8 cellular contexts compared by ENCODE assay signal in the genomic region with DNA sequence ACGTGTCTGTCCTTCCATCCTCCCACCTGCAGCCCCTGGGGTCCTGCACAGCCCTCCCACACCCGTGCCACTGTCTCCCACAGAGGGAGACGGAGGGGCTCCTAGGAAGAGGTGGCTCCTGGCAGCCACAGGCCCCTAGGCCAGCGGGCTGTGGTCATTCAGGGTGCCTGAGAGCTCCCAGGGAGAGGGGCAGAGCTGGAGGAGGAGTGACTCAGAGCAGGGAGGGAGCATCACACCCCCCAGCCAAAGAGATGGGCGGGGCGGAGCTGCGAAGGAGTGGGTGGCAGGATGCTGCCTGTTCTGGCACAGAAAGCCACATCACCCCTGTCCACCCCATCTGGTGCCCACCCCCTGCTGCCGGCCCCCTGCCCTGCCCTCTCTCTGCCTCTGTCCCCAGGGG. TPM values are rescaled to one million over a fixed set of nuclear protein-coding genes. Genes with fewer than 3 reads are reported as not detected.
A peak's percentile ranks its signal among the peaks of the same experiment; 100 is the strongest.
DNase-seq lines count a peak whose midpoint lies in the region; ATAC-seq, FAIRE-seq and TF ChIP-seq lines count a peak whose summit lies in the region.

No MANE protein-coding gene starts in this region.

- no peak for TF ChIP-seq CTCF in bronchial epithelial cell (IDR thresholded peaks at IDR 0.05; ENCODE audit: insufficient read depth, low read length, severe bottlenecking)
- no peak for TF ChIP-seq CTCF in mucosa of descending colon (IDR thresholded peaks at IDR 0.05)

- no peak overlapping the region for H3K4me3 ChIP-seq in bronchial epithelial cell (ENCODE audit: low read depth, low read length)
- H3K4me3 ChIP-seq in mucosa of descending colon, result no peak overlapping the region

- DNase-seq in GM03348 (ENCODE audit: low spot score), result peak; percentile 94
- peak; percentile 60 for DNase-seq in RKO (ENCODE audit: low spot score)
- peak; percentile 19 for DNase-seq in bronchial epithelial cell (ENCODE audit: low read depth)
- DNase-seq in stimulated activated CD4-positive, alpha-beta T cell treated with anti-CD3 and anti-CD28 coated beads, TNF-alpha, amount 100 ng/mL, for 24 hours (ENCODE audit: low read depth in 3 of 3), result peak in 2 of 3 experiments; percentile 6 to 50
- DNase-seq in NCI-H1105 (lab: John Stamatoyannopoulos, UW), result no peak
- no peak for DNase-seq in effector CD4-positive, alpha-beta T cell
- no peak for DNase-seq in mucosa of descending colon
- DNase-seq in middle frontal gyrus (ENCODE audit: extremely low spot score, low spot score), result no peak

- intact Hi-C loops in mucosa of descending colon (cut with DNase I, micrococcal nuclease), result no loop called here

- no peaks in the 10 kb centered on the region for H3K9me3 ChIP-seq in mucosa of descending colon

- no peak for ATAC-seq in mucosa of descending colon

- no peaks in the 10 kb centered on the region for H3K36me3 ChIP-seq in bronchial epithelial cell (ENCODE audit: control insufficient read depth, insufficient read depth, low read length)
- no peaks in the 10 kb centered on the region for H3K36me3 ChIP-seq in mucosa of descending colon (ENCODE audit: low read depth)

- H3K4me1 ChIP-seq in mucosa of descending colon (ENCODE audit: low read depth), result no peaks in the 10 kb centered on the region

- H3K27me3 ChIP-seq in bronchial epithelial cell (ENCODE audit: control insufficient read depth, insufficient read depth, low read length), result no peaks in the 10 kb centered on the region

- no peak for FAIRE-seq in bronchial epithelial cell (lab: Jason Lieb, UNC)

RNA-seq across cellular contexts. Expression of a gene that starts 50.5 kb away (rescaled TPM):
- total RNA-seq in bronchial epithelial cell, result 9.7 and 14.6 TPM in 2 replicates
- 10 to 100 TPM in 2 of 3 donors, 1 to 10 TPM in 1; 4.5 to 11.5 (median 11.1) TPM for total RNA-seq in mucosa of descending colon

Comparison
In these comparisons a context has a peak if more than half of its experiments do, and no peak if none do; other contexts are left out.
1. DNase-seq: peak in GM03348 (single experiment), RKO (single experiment), bronchial epithelial cell (single experiment) and stimulated activated CD4-positive, alpha-beta T cell treated with anti-CD3 and anti-CD28 coated beads, TNF-alpha, amount 100 ng/mL, for 24 hours (2 of 3); none in NCI-H1105 (single experiment), effector CD4-positive, alpha-beta T cell (single experiment), mucosa of descending colon (0 of 3) and middle frontal gyrus (single experiment).